In genomic region chr12:98110516-98110915, GRCh38 we compare ENCODE assay signal across 17 cellular contexts.
"Had no signal": no experiment of that assay in that cellular context is flagged by ENCODE, and none has a peak within 500 bp of the region (broad histone marks: within the 10 kb centered on the region; RNA-seq: fewer than 3 reads in every experiment).

No MANE protein-coding gene starts in this region.

- H3K4me3 ChIP-seq: esophagus squamous epithelium, pancreas, right lobe of liver, thoracic aorta, upper lobe of left lung had no signal

- H3K4me1 ChIP-seq: esophagus squamous epithelium, pancreas, right lobe of liver, upper lobe of left lung had no signal

- H3K9me3 ChIP-seq: esophagus squamous epithelium, neutrophil, pancreas, right lobe of liver, thoracic aorta, upper lobe of left lung had no signal

- DNase-seq: activated CD4-positive, alpha-beta memory T cell treated with anti-CD3 and anti-CD28 coated beads, Interleukin-2, amount 10 ng/mL, durations not matched to agents 7 days and 5 days; activated CD4-positive, alpha-beta T cell treated with anti-CD3 and anti-CD28 coated beads for 48 hours; activated CD4-positive, CD25-positive, alpha-beta regulatory T cell; activated CD8-positive, alpha-beta memory T cell treated with anti-CD3 and anti-CD28 coated beads, Interleukin-2, amount 10 ng/mL, durations not matched to agents 7 days and 5 days; amniotic stem cell; dermis blood vessel endothelial cell; effector memory CD4-positive, alpha-beta T cell; esophagus squamous epithelium; naive thymus-derived CD8-positive, alpha-beta T cell; pancreas; right lobe of liver; stimulated activated CD4-positive, alpha-beta T cell treated with anti-CD3 and anti-CD28 coated beads, Interleukin-4, amount 100 ng/mL, for 1 hour; T-helper 9 cell; upper lobe of left lung had no signal

- H3K27me3 ChIP-seq: esophagus squamous epithelium, neutrophil, pancreas, right lobe of liver, upper lobe of left lung had no signal

- H3K27ac ChIP-seq: neutrophil, pancreas, right lobe of liver, thoracic aorta, upper lobe of left lung had no signal

- H3K36me3 ChIP-seq: esophagus squamous epithelium, neutrophil, pancreas, right lobe of liver, thoracic aorta, upper lobe of left lung had no signal

- ATAC-seq: activated CD8-positive, alpha-beta memory T cell treated with anti-CD3 and anti-CD28 coated beads, Interleukin-2, amount 10 ng/mL, durations not matched to agents 7 days and 5 days; naive thymus-derived CD8-positive, alpha-beta T cell; pancreas; right lobe of liver; stimulated activated memory B cell treated with anti-CD40 and anti-IgM and Interleukin-4, amounts not matched to agents 10 μg/mL and 1 μg/mL and 100 μg/mL, for 72 hours had no signal
